ENCODE assay signal across 1 cellular context in genomic region chr19:45882652-45883585, GRCh38.
TF ChIP-seq lines count a peak whose summit lies in the region.

No MANE protein-coding gene starts in this region.

TF ChIP-seq in HepG2, 621 proteins besides CTCF, POLR2A, EP300 and RAD21 (continued from another document and continues in another):
- TF ChIP-seq ZNF280D (CRISPR knock-in tag; IDR thresholded peaks at IDR 0.05) (peak; percentile 94), MZF1 (CRISPR knock-in tag; IDR thresholded peaks at IDR 0.05; ENCODE audit: borderline replicate concordance) (no peak; the same call in 1 of the 2 replicates), MTF1 (CRISPR knock-in tag; IDR thresholded peaks at IDR 0.05) (no peak), ZNF704 (CRISPR knock-in tag; IDR thresholded peaks at IDR 0.05; ENCODE audit: borderline replicate concordance) (peak; percentile 41; the same call in 1 of the 2 replicates), SCMH1 (CRISPR knock-in tag; IDR thresholded peaks at IDR 0.05; ENCODE audit: borderline replicate concordance) (no peak), ZSCAN31 (CRISPR knock-in tag; IDR thresholded peaks at IDR 0.05; ENCODE audit: low read depth) (peak; percentile 83), ZFP36 (IDR thresholded peaks at IDR 0.05; ENCODE audit: borderline replicate concordance, low read depth, low read length, partially characterized antibody) (peak; percentile 8), RERE (CRISPR knock-in tag; IDR thresholded peaks at IDR 0.05; ENCODE audit: low read depth) (0 out of 2 replicates have a peak, but pooled peaks have one; percentile 25), MIER3 (CRISPR knock-in tag; IDR thresholded peaks at IDR 0.05; ENCODE audit: borderline replicate concordance) (peak; percentile 90), CENPT (CRISPR knock-in tag; IDR thresholded peaks at IDR 0.05; ENCODE audit: low read depth) (no peak), CCAR2 (optimal IDR thresholded peaks at IDR 0.05; ENCODE audit: low read depth, low read length) (no peak), ZNF205 (CRISPR knock-in tag; IDR thresholded peaks at IDR 0.05) (peak; percentile 71), NFATC3 (CRISPR knock-in tag; IDR thresholded peaks at IDR 0.05) (no peak), SP5 (CRISPR knock-in tag; IDR thresholded peaks at IDR 0.05; ENCODE audit: borderline replicate concordance, low read depth) (peak; percentile 91), ZNF598 (CRISPR knock-in tag; IDR thresholded peaks at IDR 0.05; ENCODE audit: borderline replicate concordance) (peak; percentile 86), ATF2 (CRISPR knock-in tag; IDR thresholded peaks at IDR 0.05) (peak; percentile 80), ZNF775 (CRISPR knock-in tag; IDR thresholded peaks at IDR 0.05; ENCODE audit: borderline replicate concordance) (0 out of 2 replicates have a peak, but pooled peaks have one; percentile 51), NFE2 (CRISPR knock-in tag; IDR thresholded peaks at IDR 0.05) (0 out of 2 replicates have a peak, but pooled peaks have one; percentile 3), ZNF501 (CRISPR knock-in tag; IDR thresholded peaks at IDR 0.05) (peak; percentile 90), NFAT5 (CRISPR knock-in tag; IDR thresholded peaks at IDR 0.05) (peak; percentile 47; the same call in 1 of the 2 replicates), ZNF687 (CRISPR knock-in tag; IDR thresholded peaks at IDR 0.05) (peak; percentile 88), ISL2 (CRISPR knock-in tag; IDR thresholded peaks at IDR 0.05) (peak; percentile 80; the same call in 1 of the 2 replicates), NFIC (IDR thresholded peaks at IDR 0.05; ENCODE audit: low read length) (no peak), ZBTB33 (CRISPR knock-in tag; IDR thresholded peaks at IDR 0.05) (peak; percentile 94), SKI (IDR thresholded peaks at IDR 0.05; ENCODE audit: partially characterized antibody) (peak; percentile 78), HIVEP1 (CRISPR knock-in tag; IDR thresholded peaks at IDR 0.05) (peak; percentile 92), ZNF614 (CRISPR knock-in tag; IDR thresholded peaks at IDR 0.05; ENCODE audit: borderline replicate concordance) (peak; percentile 4; the same call in 1 of the 2 replicates), ZSCAN21 (CRISPR knock-in tag; IDR thresholded peaks at IDR 0.05; ENCODE audit: borderline replicate concordance) (peak; percentile 65; the same call in 1 of the 2 replicates)
